Comparison of ENCODE assay signal across 2 cellular contexts in genomic region chr1:17579951-17580939, GRCh38.
TF ChIP-seq lines count a peak whose summit lies in the region.

No MANE protein-coding gene starts in this region.

TF ChIP-seq in A549, 52 proteins besides CTCF, POLR2A, EP300 and RAD21 (continued from another document):
- TF ChIP-seq, protein P1, sequence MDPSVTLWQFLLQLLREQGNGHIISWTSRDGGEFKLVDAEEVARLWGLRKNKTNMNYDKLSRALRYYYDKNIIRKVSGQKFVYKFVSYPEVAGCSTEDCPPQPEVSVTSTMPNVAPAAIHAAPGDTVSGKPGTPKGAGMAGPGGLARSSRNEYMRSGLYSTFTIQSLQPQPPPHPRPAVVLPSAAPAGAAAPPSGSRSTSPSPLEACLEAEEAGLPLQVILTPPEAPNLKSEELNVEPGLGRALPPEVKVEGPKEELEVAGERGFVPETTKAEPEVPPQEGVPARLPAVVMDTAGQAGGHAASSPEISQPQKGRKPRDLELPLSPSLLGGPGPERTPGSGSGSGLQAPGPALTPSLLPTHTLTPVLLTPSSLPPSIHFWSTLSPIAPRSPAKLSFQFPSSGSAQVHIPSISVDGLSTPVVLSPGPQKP (IDR thresholded peaks at IDR 0.05; ENCODE audit: low read depth, low read length): no peak
- TF ChIP-seq HOXB5 (CRISPR knock-in tag; IDR thresholded peaks at IDR 0.05) (no peak), NFE2L2 (conservative IDR thresholded peaks at IDR 0.05; ENCODE audit: low read length) (no peak), FOSL2 (IDR thresholded peaks at IDR 0.05) (no peak), FOSL2 (CRISPR knock-in tag; IDR thresholded peaks at IDR 0.05) (no peak), FOSB (CRISPR knock-in tag; IDR thresholded peaks at IDR 0.05) (no peak), KDM1A (IDR thresholded peaks at IDR 0.05; ENCODE audit: low read depth) (no peak), BHLHE40 (IDR thresholded peaks at IDR 0.05; ENCODE audit: low read depth, low read length) (no peak), HOXA7 (CRISPR knock-in tag; IDR thresholded peaks at IDR 0.05) (no peak)
- TF ChIP-seq, protein P2, sequence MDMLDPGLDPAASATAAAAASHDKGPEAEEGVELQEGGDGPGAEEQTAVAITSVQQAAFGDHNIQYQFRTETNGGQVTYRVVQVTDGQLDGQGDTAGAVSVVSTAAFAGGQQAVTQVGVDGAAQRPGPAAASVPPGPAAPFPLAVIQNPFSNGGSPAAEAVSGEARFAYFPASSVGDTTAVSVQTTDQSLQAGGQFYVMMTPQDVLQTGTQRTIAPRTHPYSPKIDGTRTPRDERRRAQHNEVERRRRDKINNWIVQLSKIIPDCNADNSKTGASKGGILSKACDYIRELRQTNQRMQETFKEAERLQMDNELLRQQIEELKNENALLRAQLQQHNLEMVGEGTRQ (IDR thresholded peaks at IDR 0.05): no peak
TF ChIP-seq in A549: peak in this region for 0.

TF ChIP-seq in H1, 55 proteins besides CTCF, POLR2A, EP300 and RAD21 (continued from another document):
- TF ChIP-seq SAP30 (IDR thresholded peaks at IDR 0.05; ENCODE audit: insufficient read depth, insufficient replicate concordance, low read length): no peak
- TF ChIP-seq, protein P3, sequence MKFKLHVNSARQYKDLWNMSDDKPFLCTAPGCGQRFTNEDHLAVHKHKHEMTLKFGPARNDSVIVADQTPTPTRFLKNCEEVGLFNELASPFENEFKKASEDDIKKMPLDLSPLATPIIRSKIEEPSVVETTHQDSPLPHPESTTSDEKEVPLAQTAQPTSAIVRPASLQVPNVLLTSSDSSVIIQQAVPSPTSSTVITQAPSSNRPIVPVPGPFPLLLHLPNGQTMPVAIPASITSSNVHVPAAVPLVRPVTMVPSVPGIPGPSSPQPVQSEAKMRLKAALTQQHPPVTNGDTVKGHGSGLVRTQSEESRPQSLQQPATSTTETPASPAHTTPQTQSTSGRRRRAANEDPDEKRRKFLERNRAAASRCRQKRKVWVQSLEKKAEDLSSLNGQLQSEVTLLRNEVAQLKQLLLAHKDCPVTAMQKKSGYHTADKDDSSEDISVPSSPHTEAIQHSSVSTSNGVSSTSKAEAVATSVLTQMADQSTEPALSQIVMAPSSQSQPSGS (IDR thresholded peaks at IDR 0.05; ENCODE audit: low read length): no peak
